8 cellular contexts compared by ENCODE assay signal in the genomic region with DNA sequence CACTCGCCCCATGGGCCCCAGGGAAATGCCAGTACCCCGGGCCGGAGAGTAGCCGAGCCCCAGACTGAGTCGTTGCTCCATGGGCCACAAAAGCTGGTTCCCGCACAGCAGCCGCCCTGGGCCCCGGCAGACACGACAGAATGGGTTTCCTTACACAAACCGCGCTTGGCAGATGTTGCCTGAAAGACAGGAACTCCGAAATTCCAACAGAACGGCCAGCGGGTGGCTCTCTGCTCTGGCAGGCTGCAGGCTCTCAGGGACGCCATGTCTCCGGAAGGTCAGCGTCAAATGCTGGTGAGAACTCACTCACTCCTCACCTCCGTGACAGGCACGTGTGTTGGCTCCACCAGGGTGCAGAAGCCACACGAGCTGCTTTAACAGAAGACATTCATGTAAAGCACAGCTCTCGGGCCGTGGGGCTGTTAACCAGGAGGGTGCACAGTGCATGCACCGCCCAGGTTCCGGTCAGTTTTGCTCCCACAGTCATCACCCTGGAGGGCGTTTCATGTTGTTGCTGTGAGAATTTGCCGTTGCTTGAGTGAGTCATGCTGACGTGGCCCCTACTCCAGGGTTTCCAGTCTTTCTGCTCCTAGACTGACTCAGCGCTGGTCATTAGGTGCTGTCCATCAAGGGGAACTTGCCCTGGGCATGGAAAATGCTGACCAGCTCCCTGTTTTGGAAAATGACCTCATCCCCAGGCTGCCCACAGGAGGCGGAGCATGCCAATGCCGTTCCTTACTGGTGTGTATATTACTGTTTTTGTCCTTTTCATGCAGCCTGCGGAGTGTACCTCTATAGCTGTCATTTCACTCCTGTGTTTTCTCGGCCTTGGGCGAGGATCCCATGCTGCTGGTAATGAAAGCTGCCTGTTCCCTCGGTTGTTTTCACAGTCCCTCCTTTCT. TPM values are rescaled to one million over a fixed set of nuclear protein-coding genes. Genes with fewer than 3 reads are reported as not detected.
DNase-seq lines count a peak whose midpoint lies in the region; ATAC-seq and TF ChIP-seq lines count a peak whose summit lies in the region.

No MANE protein-coding gene starts in this region.

- H3K36me3 Mint-ChIP-seq in activated CD8-positive, alpha-beta memory T cell treated with anti-CD3 and anti-CD28 coated beads, Interleukin-2, amount 10 ng/mL, durations not matched to agents 7 days and 5 days: no peaks in the 10 kb centered on the region

- H3K4me3 Mint-ChIP-seq in activated CD8-positive, alpha-beta memory T cell treated with anti-CD3 and anti-CD28 coated beads, Interleukin-2, amount 10 ng/mL, durations not matched to agents 7 days and 5 days: no peak overlapping the region

- POLR2A ChIA-PET in Panc1 (lab: Charles Lee): no interaction called here

- H3K27ac Mint-ChIP-seq in activated CD8-positive, alpha-beta memory T cell treated with anti-CD3 and anti-CD28 coated beads, Interleukin-2, amount 10 ng/mL, durations not matched to agents 7 days and 5 days: no peak overlapping the region

- TSS peak; percentile 95 for BruUV-seq in Panc1 (replicated peaks; lab: Mats Ljungman, UMichigan)

- H3K27ac ChIP-seq in Panc1 (ENCODE audit: low read length): peak overlapping the region; percentile 85

- H3K27me3 ChIP-seq in Panc1 (ENCODE audit: control insufficient read depth, insufficient read depth, low read length): no peaks in the 10 kb centered on the region

- DNase-seq in activated CD8-positive, alpha-beta memory T cell treated with anti-CD3 and anti-CD28 coated beads, Interleukin-2, amount 10 ng/mL, durations not matched to agents 7 days and 5 days: no peak
- no peak for DNase-seq in activated CD8-positive, alpha-beta memory T cell treated with anti-CD3 and anti-CD28 coated beads, Interleukin-2, amount 50 U/mL, for 48 hours
- peak; percentile 95 for DNase-seq in Panc1 (ENCODE audit: low read depth, low spot score)
- DNase-seq in dedifferentiated amniotic fluid mesenchymal stem cell (ENCODE audit: extremely low spot score): peak; percentile 99
- peak; percentile 55 for DNase-seq in left lobe of liver (ENCODE audit: low spot score)
- peak; percentile 43 for DNase-seq in stimulated activated CD8-positive, alpha-beta memory T cell treated with anti-CD3 and anti-CD28 coated beads, Interleukin-4, amount 100 ng/mL, for 48 hours

- CTCF ChIA-PET in activated CD8-positive, alpha-beta memory T cell treated with anti-CD3 and anti-CD28 coated beads, Interleukin-2, amount 10 ng/mL, durations not matched to agents 7 days and 5 days (lab: Charles Lee): no interaction called here
- CTCF ChIA-PET in Panc1 (lab: Charles Lee): no interaction called here

- H3K9me3 ChIP-seq in Panc1 (ENCODE audit: control insufficient read depth, insufficient read depth, low read depth, low read length): no peaks in the 10 kb centered on the region

- H3K4me1 ChIP-seq in Panc1 (ENCODE audit: control insufficient read depth, insufficient read depth, low read length): peaks cover 18% of the 10 kb centered on the region

- H3K27me3 Mint-ChIP-seq in activated CD8-positive, alpha-beta memory T cell treated with anti-CD3 and anti-CD28 coated beads, Interleukin-2, amount 10 ng/mL, durations not matched to agents 7 days and 5 days: peaks cover 37% of the 10 kb centered on the region

- peak; percentile 40 for ATAC-seq in activated CD8-positive, alpha-beta memory T cell treated with anti-CD3 and anti-CD28 coated beads, Interleukin-2, amount 10 ng/mL, durations not matched to agents 7 days and 5 days
- ATAC-seq in Panc1: peak; percentile 92
- peak; percentile 32 for ATAC-seq in left lobe of liver
- ATAC-seq in GM18498 (IDR thresholded peaks at IDR 0.05; ENCODE audit: unreplicated experiment): no peak
- ATAC-seq in HG03139 (IDR thresholded peaks at IDR 0.05; ENCODE audit: unreplicated experiment): no peak

- H3K4me3 ChIP-seq in Panc1 (ENCODE audit: low read depth in 2 of 2, low read length in 2 of 2): peak overlapping the region; percentile 53 to 73

- no peaks in the 10 kb centered on the region for H3K9me3 Mint-ChIP-seq in activated CD8-positive, alpha-beta memory T cell treated with anti-CD3 and anti-CD28 coated beads, Interleukin-2, amount 10 ng/mL, durations not matched to agents 7 days and 5 days (ENCODE audit: low read depth)

- H3K36me3 ChIP-seq in Panc1 (ENCODE audit: control insufficient read depth, insufficient read depth, low read length): no peaks in the 10 kb centered on the region

- TF ChIP-seq CTCF in Panc1 (IDR thresholded peaks at IDR 0.05): no peak

- intact Hi-C loops in Panc1 (cut with micrococcal nuclease; ENCODE audit: unreplicated experiment): no loop called here

- in situ Hi-C loops in Panc1 (cut with HindIII; ENCODE audit: low pct_unique_long_range_greater_than_20kb, low sequenced_read_pairs): no loop called here

- peaks cover 15% of the 10 kb centered on the region for H3K4me1 Mint-ChIP-seq in activated CD8-positive, alpha-beta memory T cell treated with anti-CD3 and anti-CD28 coated beads, Interleukin-2, amount 10 ng/mL, durations not matched to agents 7 days and 5 days

RNA-seq across cellular contexts. Expression of a gene that starts 44.8 kb away (rescaled TPM):
- 100 to 1,000 TPM; 120 to 143 TPM for total RNA-seq in activated CD8-positive, alpha-beta memory T cell treated with anti-CD3 and anti-CD28 coated beads, Interleukin-2, amount 10 ng/mL, durations not matched to agents 7 days and 5 days
- total RNA-seq in Panc1 (2021; ENCODE audit: unreplicated experiment) (76.8 TPM), left lobe of liver (45.2 TPM)
- polyA plus RNA-seq in Panc1 (2012; ENCODE audit: insufficient read length): 40.9 TPM

Comparison
In these comparisons a context has a peak if more than half of its experiments do, and no peak if none do; other contexts are left out.
1. ATAC-seq: peak in activated CD8-positive, alpha-beta memory T cell treated with anti-CD3 and anti-CD28 coated beads, Interleukin-2, amount 10 ng/mL, durations not matched to agents 7 days and 5 days (single experiment), Panc1 (single experiment) and left lobe of liver (single experiment); none in GM18498 (single experiment) and HG03139 (single experiment).
2. DNase-seq: peak in Panc1 (single experiment), dedifferentiated amniotic fluid mesenchymal stem cell (single experiment), left lobe of liver (single experiment) and stimulated activated CD8-positive, alpha-beta memory T cell treated with anti-CD3 and anti-CD28 coated beads, Interleukin-4, amount 100 ng/mL, for 48 hours (single experiment); none in activated CD8-positive, alpha-beta memory T cell treated with anti-CD3 and anti-CD28 coated beads, Interleukin-2, amount 10 ng/mL, durations not matched to agents 7 days and 5 days (single experiment) and activated CD8-positive, alpha-beta memory T cell treated with anti-CD3 and anti-CD28 coated beads, Interleukin-2, amount 50 U/mL, for 48 hours (single experiment).